Comparison of ENCODE assay signal across 2 cellular contexts in genomic region chr14:104138891-104139459, GRCh38.
TF ChIP-seq lines count a peak whose summit lies in the region.

No MANE protein-coding gene starts in this region.

TF ChIP-seq in IMR-90, 13 proteins besides CTCF, POLR2A, EP300 and RAD21:
- TF ChIP-seq MAFK (IDR thresholded peaks at IDR 0.05; ENCODE audit: low read depth, low read length) (no peak), MXI1 (IDR thresholded peaks at IDR 0.05; ENCODE audit: borderline replicate concordance, low read depth, low read length) (no peak), RFX5 (IDR thresholded peaks at IDR 0.05; ENCODE audit: low read depth, low read length) (no peak), RCOR1 (IDR thresholded peaks at IDR 0.05; ENCODE audit: insufficient replicate concordance, low read length) (no peak), BHLHE40 (IDR thresholded peaks at IDR 0.05; ENCODE audit: low read depth, low read length) (no peak)
TF ChIP-seq in IMR-90: peak in this region for 0.

TF ChIP-seq in HepG2, 621 proteins besides CTCF, POLR2A, EP300 and RAD21:
- TF ChIP-seq ZNF605 (CRISPR knock-in tag; IDR thresholded peaks at IDR 0.05): no peak
- no peak for TF ChIP-seq ZNF432 (CRISPR knock-in tag; IDR thresholded peaks at IDR 0.05; ENCODE audit: borderline replicate concordance)
- TF ChIP-seq ZBTB44 (CRISPR knock-in tag; IDR thresholded peaks at IDR 0.05): no peak
- TF ChIP-seq FOXP4 (CRISPR knock-in tag; IDR thresholded peaks at IDR 0.05): no peak
- TF ChIP-seq NCOA5 (CRISPR knock-in tag; IDR thresholded peaks at IDR 0.05): no peak
- peak; percentile 76; the same call in 1 of the 2 replicates for TF ChIP-seq EZH2 (conservative IDR thresholded peaks at IDR 0.05; ENCODE audit: low read depth, low read length)
